Comparison of ENCODE assay signal across 1 cellular context in the genomic region with DNA sequence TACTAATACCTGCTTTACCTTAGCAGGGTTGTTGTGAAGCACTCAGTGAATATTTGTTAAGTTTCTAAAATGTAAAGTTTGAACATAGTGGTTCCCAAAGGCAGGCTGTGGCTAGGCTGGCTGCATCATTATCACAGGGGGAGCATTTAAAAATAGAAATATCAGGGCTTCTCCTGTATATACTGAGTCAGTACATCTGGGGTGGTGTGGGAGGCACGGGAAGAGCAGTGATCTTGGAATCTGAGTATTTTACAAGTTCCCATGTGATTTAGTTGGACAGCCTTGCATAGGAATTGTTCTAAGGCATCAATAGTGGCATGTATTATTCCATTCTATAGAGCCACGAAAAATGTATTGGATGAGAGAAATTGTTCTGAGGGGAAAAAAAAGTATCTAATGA.
TF ChIP-seq lines count a peak whose summit lies in the region.

No MANE protein-coding gene starts in this region.

TF ChIP-seq in HEK293, 187 proteins besides CTCF, POLR2A, EP300 and RAD21 (continued from another document):
- TF ChIP-seq, protein P1, sequence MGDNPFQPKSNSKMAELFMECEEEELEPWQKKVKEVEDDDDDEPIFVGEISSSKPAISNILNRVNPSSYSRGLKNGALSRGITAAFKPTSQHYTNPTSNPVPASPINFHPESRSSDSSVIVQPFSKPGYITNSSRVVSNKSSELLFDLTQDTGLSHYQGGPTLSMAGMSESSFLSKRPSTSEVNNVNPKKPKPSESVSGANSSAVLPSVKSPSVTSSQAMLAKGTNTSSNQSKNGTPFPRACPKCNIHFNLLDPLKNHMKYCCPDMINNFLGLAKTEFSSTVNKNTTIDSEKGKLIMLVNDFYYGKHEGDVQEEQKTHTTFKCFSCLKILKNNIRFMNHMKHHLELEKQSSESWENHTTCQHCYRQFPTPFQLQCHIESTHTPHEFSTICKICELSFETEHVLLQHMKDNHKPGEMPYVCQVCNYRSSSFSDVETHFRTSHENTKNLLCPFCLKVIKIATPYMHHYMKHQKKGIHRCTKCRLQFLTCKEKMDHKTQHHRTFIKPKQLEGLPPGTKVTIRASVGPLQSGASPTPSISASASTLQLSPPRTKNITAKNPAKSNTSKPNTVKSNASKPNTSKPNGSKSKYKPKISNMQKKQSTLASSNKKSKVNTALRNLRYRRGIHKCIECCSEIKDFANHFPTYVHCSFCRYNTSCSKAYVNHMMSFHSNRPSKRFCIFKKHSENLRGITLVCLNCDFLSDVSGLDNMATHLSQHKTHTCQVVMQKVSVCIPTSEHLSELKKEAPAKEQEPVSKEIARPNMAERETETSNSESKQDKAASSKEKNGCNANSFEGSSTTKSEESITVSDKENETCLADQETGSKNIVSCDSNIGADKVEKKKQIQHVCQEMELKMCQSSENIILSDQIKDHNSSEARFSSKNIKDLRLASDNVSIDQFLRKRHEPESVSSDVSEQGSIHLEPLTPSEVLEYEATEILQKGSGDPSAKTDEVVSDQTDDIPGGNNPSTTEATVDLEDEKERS (tag by site-specific recombination; IDR thresholded peaks at IDR 0.05): no peak
- TF ChIP-seq ZNF19 (tag by site-specific recombination; IDR thresholded peaks at IDR 0.05; ENCODE audit: low read depth) (no peak), ZNF837 (tag by site-specific recombination; IDR thresholded peaks at IDR 0.05) (no peak), ZNF510 (tag by site-specific recombination; IDR thresholded peaks at IDR 0.05; ENCODE audit: insufficient replicate concordance) (no peak), ZNF514 (tag by site-specific recombination; IDR thresholded peaks at IDR 0.05) (no peak), ZBTB17 (tag by site-specific recombination; IDR thresholded peaks at IDR 0.05) (peak; percentile 39)
- TF ChIP-seq, protein P2, sequence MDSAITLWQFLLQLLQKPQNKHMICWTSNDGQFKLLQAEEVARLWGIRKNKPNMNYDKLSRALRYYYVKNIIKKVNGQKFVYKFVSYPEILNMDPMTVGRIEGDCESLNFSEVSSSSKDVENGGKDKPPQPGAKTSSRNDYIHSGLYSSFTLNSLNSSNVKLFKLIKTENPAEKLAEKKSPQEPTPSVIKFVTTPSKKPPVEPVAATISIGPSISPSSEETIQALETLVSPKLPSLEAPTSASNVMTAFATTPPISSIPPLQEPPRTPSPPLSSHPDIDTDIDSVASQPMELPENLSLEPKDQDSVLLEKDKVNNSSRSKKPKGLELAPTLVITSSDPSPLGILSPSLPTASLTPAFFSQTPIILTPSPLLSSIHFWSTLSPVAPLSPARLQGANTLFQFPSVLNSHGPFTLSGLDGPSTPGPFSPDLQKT (IDR thresholded peaks at IDR 0.05; ENCODE audit: borderline replicate concordance, low read depth, low read length): no peak
